In the genomic region with DNA sequence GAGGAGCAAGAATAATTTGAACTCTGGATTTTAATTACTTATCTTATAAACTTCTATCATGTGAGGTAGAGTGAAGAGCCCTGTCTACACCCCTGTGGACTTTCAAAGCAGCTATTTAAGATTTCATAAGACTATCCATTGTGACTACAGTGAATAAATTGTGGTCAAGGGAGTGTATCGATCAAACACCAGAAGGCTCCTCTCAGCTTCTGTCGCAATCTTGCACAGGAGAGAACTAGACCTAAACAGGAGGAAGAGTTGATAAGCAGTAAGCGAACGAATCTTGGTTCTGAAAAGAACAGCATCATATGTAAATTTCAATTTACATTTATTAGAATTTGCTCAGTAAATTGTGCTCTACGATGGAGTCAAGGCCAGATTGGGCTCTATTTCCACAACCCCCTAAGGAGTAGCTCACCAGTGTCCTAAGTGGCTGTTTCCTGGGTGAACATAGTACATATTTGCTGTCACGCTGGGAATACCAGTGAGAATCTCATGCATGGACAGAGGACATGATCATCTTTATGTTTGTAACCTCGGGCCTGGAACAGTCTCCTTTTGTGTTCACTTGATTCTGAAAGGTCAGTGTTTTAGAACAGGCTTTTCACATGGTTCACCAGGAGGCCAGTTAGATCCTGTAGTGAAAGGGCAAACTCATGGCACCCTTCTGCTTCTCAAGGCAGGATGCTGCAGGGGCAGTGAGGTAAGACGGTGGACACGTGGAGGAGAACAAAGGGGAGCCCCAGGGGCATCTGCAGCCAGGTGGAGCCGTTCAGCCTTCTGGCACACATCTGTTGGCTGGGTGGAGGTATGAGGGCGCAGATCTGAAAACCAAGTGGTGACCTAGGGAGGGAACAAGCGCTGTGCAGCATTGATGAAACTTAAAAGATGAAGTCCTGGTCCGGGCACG, we compare ENCODE assay signal across 15 cellular contexts. TPM values are rescaled to one million over a fixed set of nuclear protein-coding genes. Genes with fewer than 3 reads are reported as not detected.
A peak's percentile ranks its signal among the peaks of the same experiment; 100 is the strongest.
DNase-seq lines count a peak whose midpoint lies in the region; ATAC-seq and TF ChIP-seq lines count a peak whose summit lies in the region.
"Had no signal": no experiment of that assay in that cellular context is flagged by ENCODE, and none has a peak within 500 bp of the region (broad histone marks: within the 10 kb centered on the region; RNA-seq: fewer than 3 reads in every experiment).

No MANE protein-coding gene starts in this region.

- H3K4me1 Mint-ChIP-seq in activated naive CD4-positive, alpha-beta T cell treated with anti-CD3 and anti-CD28 coated beads, Interleukin-2, amount 10 ng/mL, durations not matched to agents 7 days and 5 days, result peaks cover 3% of the 10 kb centered on the region
- H3K4me1 Mint-ChIP-seq in central memory CD8-positive, alpha-beta T cell, result no peaks in the 10 kb centered on the region
- peaks cover 10% of the 10 kb centered on the region for H3K4me1 Mint-ChIP-seq in neural crest cell
- H3K4me1 Mint-ChIP-seq: nephron had no signal

- H3K36me3 ChIP-seq in mucosa of descending colon (ENCODE audit: low read depth), result no peaks in the 10 kb centered on the region
- H3K36me3 ChIP-seq: heart right ventricle, uterus had no signal

- CTCF ChIA-PET in activated naive CD4-positive, alpha-beta T cell treated with anti-CD3 and anti-CD28 coated beads, Interleukin-2, amount 10 ng/mL, durations not matched to agents 7 days and 5 days (lab: Charles Lee), result no interaction called here

- TF ChIP-seq CTCF in neural crest cell (conservative IDR thresholded peaks at IDR 0.05) (no peak), mucosa of descending colon (IDR thresholded peaks at IDR 0.05) (no peak)

- H3K4me1 ChIP-seq in mucosa of descending colon (ENCODE audit: low read depth), result no peaks in the 10 kb centered on the region
- H3K4me1 ChIP-seq: uterus had no signal

- peak; percentile 28 for ATAC-seq in central memory CD8-positive, alpha-beta T cell (replicated peaks; ENCODE audit: extremely low read depth, poor library complexity, severe bottlenecking)
- no peak for ATAC-seq in mucosa of descending colon

- intact Hi-C loops in mucosa of descending colon (cut with DNase I, micrococcal nuclease), result no loop called here

- peak overlapping the region; percentile 1 for H3K27ac Mint-ChIP-seq in activated naive CD4-positive, alpha-beta T cell treated with anti-CD3 and anti-CD28 coated beads, Interleukin-2, amount 10 ng/mL, durations not matched to agents 7 days and 5 days
- H3K27ac Mint-ChIP-seq in central memory CD8-positive, alpha-beta T cell (ENCODE audit: low read depth), result no peak overlapping the region
- peak overlapping the region; percentile 55 for H3K27ac Mint-ChIP-seq in neural crest cell (ENCODE audit: unreplicated experiment)
- H3K27ac Mint-ChIP-seq: nephron had no signal

- H3K4me3 ChIP-seq in mucosa of descending colon, result no peak overlapping the region
- H3K4me3 ChIP-seq: heart right ventricle, uterus had no signal

- H3K4me3 Mint-ChIP-seq in activated naive CD4-positive, alpha-beta T cell treated with anti-CD3 and anti-CD28 coated beads, Interleukin-2, amount 10 ng/mL, durations not matched to agents 7 days and 5 days, result no peak overlapping the region
- H3K4me3 Mint-ChIP-seq in central memory CD8-positive, alpha-beta T cell, result no peak overlapping the region
- no peak overlapping the region for H3K4me3 Mint-ChIP-seq in neural crest cell
- H3K4me3 Mint-ChIP-seq: nephron had no signal

- H3K9me3 Mint-ChIP-seq in activated naive CD4-positive, alpha-beta T cell treated with anti-CD3 and anti-CD28 coated beads, Interleukin-2, amount 10 ng/mL, durations not matched to agents 7 days and 5 days, result no peaks in the 10 kb centered on the region
- no peaks in the 10 kb centered on the region for H3K9me3 Mint-ChIP-seq in central memory CD8-positive, alpha-beta T cell
- H3K9me3 Mint-ChIP-seq in neural crest cell, result no peaks in the 10 kb centered on the region
- H3K9me3 Mint-ChIP-seq: nephron had no signal

- no peak for DNase-seq in activated naive CD4-positive, alpha-beta T cell treated with anti-CD3 and anti-CD28 coated beads, Interleukin-2, amount 10 ng/mL, durations not matched to agents 7 days and 5 days
- no peak for DNase-seq in activated naive CD4-positive, alpha-beta T cell treated with anti-CD3 and anti-CD28 coated beads, Interleukin-2, amount 50 U/mL, for 16 hours
- peak; percentile 54 for DNase-seq in NCI-H146 (lab: John Stamatoyannopoulos, UW)
- no peak for DNase-seq in central memory CD8-positive, alpha-beta T cell (ENCODE audit: low spot score in 2 of 2)
- DNase-seq in neural crest cell (ENCODE audit: low read depth, low spot score), result no peak
- DNase-seq in anterior cingulate cortex (lab: John Stamatoyannopoulos, UW), result no peak
- DNase-seq in mucosa of descending colon, result no peak
- DNase-seq in DMS79 (lab: John Stamatoyannopoulos, UW), result no peak
- DNase-seq: activated gamma-delta T cell treated with Interleukin-2 at 50 U/mL for 16 hours; heart right ventricle; NCI-H2171 treated with DMSO at 0.1 percent for 48 hours; stimulated activated CD4-positive, alpha-beta T cell treated with anti-CD3 and anti-CD28 coated beads, Interleukin-4, amount 100 ng/mL, for 1 hour; T1000; uterus had no signal

- no peaks in the 10 kb centered on the region for H3K36me3 Mint-ChIP-seq in activated naive CD4-positive, alpha-beta T cell treated with anti-CD3 and anti-CD28 coated beads, Interleukin-2, amount 10 ng/mL, durations not matched to agents 7 days and 5 days
- no peaks in the 10 kb centered on the region for H3K36me3 Mint-ChIP-seq in central memory CD8-positive, alpha-beta T cell (ENCODE audit: insufficient read depth)
- no peaks in the 10 kb centered on the region for H3K36me3 Mint-ChIP-seq in neural crest cell (ENCODE audit: low read depth)

- H3K27me3 Mint-ChIP-seq in activated naive CD4-positive, alpha-beta T cell treated with anti-CD3 and anti-CD28 coated beads, Interleukin-2, amount 10 ng/mL, durations not matched to agents 7 days and 5 days, result peaks cover 4% of the 10 kb centered on the region
- peaks cover 44% of the 10 kb centered on the region for H3K27me3 Mint-ChIP-seq in central memory CD8-positive, alpha-beta T cell
- H3K27me3 Mint-ChIP-seq in neural crest cell (ENCODE audit: low read depth), result no peaks in the 10 kb centered on the region

- no peaks in the 10 kb centered on the region for H3K9me3 ChIP-seq in mucosa of descending colon
- H3K9me3 ChIP-seq: heart right ventricle, uterus had no signal

RNA-seq across cellular contexts. Expression of a gene that starts 33.3 kb away (rescaled TPM):
- 2.6 TPM in 2 replicates for total RNA-seq in neural crest cell
- total RNA-seq in mucosa of descending colon, result 10 to 100 TPM; 42.5 to 53.1 (median 46.5) TPM

Comparison
In these comparisons a context has a peak if more than half of its experiments do, and no peak if none do; other contexts are left out.
1. RNA of a gene that starts 33.3 kb away (total RNA-seq): 42.5 to 53.1 TPM in mucosa of descending colon; 2.6 TPM in neural crest cell; every median in the first group is over 10 times any median in the second.